25 cellular contexts compared by ENCODE assay signal in genomic region chrX:30637874-30638793, GRCh38.
DNase-seq lines count a peak whose midpoint lies in the region; ATAC-seq and TF ChIP-seq lines count a peak whose summit lies in the region.
"Had no signal": no experiment of that assay in that cellular context is flagged by ENCODE, and none has a peak within 500 bp of the region (broad histone marks: within the 10 kb centered on the region; RNA-seq: fewer than 3 reads in every experiment).

No MANE protein-coding gene starts in this region.

- peak; percentile 34 to 61 for DNase-seq in AML-193 (lab: John Stamatoyannopoulos, UW)
- peak; percentile 35 for DNase-seq in SKM-1 (lab: John Stamatoyannopoulos, UW; ENCODE audit: unreplicated experiment)
- DNase-seq in globus pallidus (ENCODE audit: low spot score) = peak; percentile 40
- no peak for DNase-seq in NCI-H226
- DNase-seq: activated CD4-positive, alpha-beta memory T cell treated with anti-CD3 and anti-CD28 coated beads, Interleukin-2, amount 10 ng/mL, durations not matched to agents 7 days and 5 days; aorta; CD8-positive, alpha-beta T cell; central memory CD4-positive, alpha-beta T cell; DMS153; foreskin melanocyte; mesendoderm; naive thymus-derived CD8-positive, alpha-beta T cell; NCI-H1105; NCI-H2081 treated with DMSO at 0.1 percent for 48 hours; NCI-H446 treated with DMSO at 0.1 percent for 48 hours; NK-92 treated with Interleukin-12 subunit alpha and Interleukin-12 subunit beta, amount 100 ng/mL, for 24 hours; ovary; stimulated activated CD4-positive, alpha-beta T cell treated with anti-CD3 and anti-CD28 coated beads, Interleukin-1b, Interleukin-23, amount 100 ng/mL, for 48 hours; stimulated activated naive CD4-positive, alpha-beta T cell; T-cell; tibial artery had no signal

- CTCF ChIA-PET in HEK293 (lab: Yijun Ruan, JAX) = interaction anchor here (0.6 to 1.1 kb wide), 2 partner anchors 98 to 99 kb away, joined by 3 read pairs; no protein-coding TSS in a partner anchor

- POLR2A ChIA-PET in HEK293 (lab: Yijun Ruan, JAX) = no interaction called here

- H3K4me1 ChIP-seq in HEK293 (ENCODE audit: control insufficient read depth, insufficient read depth, low read length) = no peaks in the 10 kb centered on the region
- H3K4me1 ChIP-seq: tibial artery had no signal

- ATAC-seq in HG03378 (IDR thresholded peaks at IDR 0.05; ENCODE audit: unreplicated experiment) (no peak), GM21528 (IDR thresholded peaks at IDR 0.05; ENCODE audit: low FRiP score, unreplicated experiment) (no peak), GM21390 (IDR thresholded peaks at IDR 0.05; ENCODE audit: unreplicated experiment) (no peak)
- ATAC-seq: CD8-positive, alpha-beta T cell; naive thymus-derived CD8-positive, alpha-beta T cell; T-cell had no signal

- no peaks in the 10 kb centered on the region; the same call in 1 of the 2 replicates for H3K9me3 ChIP-seq in HEK293 (ENCODE audit: control insufficient read depth, insufficient read depth, low read depth, low read length)
- H3K9me3 ChIP-seq: ovary, tibial artery had no signal

- H3K27ac ChIP-seq in HEK293 (ENCODE audit: extremely low read depth, low read depth, low read length) = no peak overlapping the region
- H3K27ac ChIP-seq: ovary, tibial artery had no signal

- H3K36me3 ChIP-seq in HEK293 (ENCODE audit: control insufficient read depth in 2 of 2, insufficient read depth in 1 of 2, low read length in 2 of 2) = no peaks in the 10 kb centered on the region
- H3K36me3 ChIP-seq: ovary, tibial artery had no signal

- H3K4me3 ChIP-seq in HEK293 (ENCODE audit: low read depth, low read length) = no peak overlapping the region
- H3K4me3 ChIP-seq: ovary, tibial artery had no signal

- no peak for TF ChIP-seq CTCF in HEK293 (tag by site-specific recombination; IDR thresholded peaks at IDR 0.05)

TF ChIP-seq in HEK293, 187 proteins besides CTCF, POLR2A, EP300 and RAD21 (continues in another document):
- TF ChIP-seq KLF1 (tag by site-specific recombination; IDR thresholded peaks at IDR 0.05) (no peak), ZNF510 (tag by site-specific recombination; IDR thresholded peaks at IDR 0.05; ENCODE audit: insufficient replicate concordance) (peak; percentile 61), OSR2 (tag by site-specific recombination; IDR thresholded peaks at IDR 0.05) (no peak), ZNF292 (tag by site-specific recombination; IDR thresholded peaks at IDR 0.05; ENCODE audit: borderline replicate concordance, low read depth) (no peak), ZNF530 (tag by site-specific recombination; IDR thresholded peaks at IDR 0.05; ENCODE audit: low read depth) (0 out of 2 replicates have a peak, but pooled peaks have one; percentile 31), ZNF157 (tag by site-specific recombination; IDR thresholded peaks at IDR 0.05) (no peak), ZNF146 (tag by site-specific recombination; IDR thresholded peaks at IDR 0.05) (no peak), PATZ1 (tag by site-specific recombination; IDR thresholded peaks at IDR 0.05) (no peak), YY2 (tag by site-specific recombination; IDR thresholded peaks at IDR 0.05) (no peak), ZNF24 (tag by site-specific recombination; IDR thresholded peaks at IDR 0.05) (no peak), ZNF140 (tag by site-specific recombination; IDR thresholded peaks at IDR 0.05) (peak; percentile 57; the same call in 1 of the 2 replicates), ZNF555 (tag by site-specific recombination; conservative IDR thresholded peaks at IDR 0.05) (peak; percentile 69), ZNF600 (tag by site-specific recombination; IDR thresholded peaks at IDR 0.05) (no peak), PRDM2 (tag by site-specific recombination; IDR thresholded peaks at IDR 0.05; ENCODE audit: borderline replicate concordance) (no peak), ZBTB21 (tag by site-specific recombination; IDR thresholded peaks at IDR 0.05) (no peak), ZNF426 (tag by site-specific recombination; IDR thresholded peaks at IDR 0.05) (peak; percentile 64), SP7 (tag by site-specific recombination; IDR thresholded peaks at IDR 0.05) (no peak)
